ENCODE assay signal across 11 cellular contexts in genomic region chr11:61488651-61489291, GRCh38. TPM values are rescaled to one million over a fixed set of nuclear protein-coding genes. Genes with fewer than 3 reads are reported as not detected.
A peak's percentile ranks its signal among the peaks of the same experiment; 100 is the strongest.
DNase-seq lines count a peak whose midpoint lies in the region; ATAC-seq lines count a peak whose summit lies in the region.
"Had no signal": no experiment of that assay in that cellular context is flagged by ENCODE, and none has a peak within 500 bp of the region (broad histone marks: within the 10 kb centered on the region; RNA-seq: fewer than 3 reads in every experiment).

No MANE protein-coding gene starts in this region.

- no peaks in the 10 kb centered on the region for H3K36me3 ChIP-seq in trophoblast cell (ENCODE audit: control insufficient read depth in 1 of 2, insufficient read depth in 2 of 2, low read length in 2 of 2)

- H2AFZ ChIP-seq in trophoblast cell (ENCODE audit: insufficient read depth, low read length, poor library complexity), result peak overlapping the region; percentile 37

- H3K79me2 ChIP-seq in trophoblast cell (ENCODE audit: control insufficient read depth, insufficient read depth, low read length, poor library complexity), result no peaks in the 10 kb centered on the region

- H2BK5ac ChIP-seq in trophoblast cell (ENCODE audit: low read depth, low read length, poor library complexity), result peak overlapping the region; percentile 2

- peaks cover 16 to 19% of the 10 kb centered on the region in 2 experiments for H3K4me1 ChIP-seq in trophoblast cell (ENCODE audit: control insufficient read depth in 1 of 2, insufficient read depth in 2 of 2, low read length in 2 of 2)

- H4K12ac ChIP-seq in trophoblast cell (ENCODE audit: low read depth, low read length), result no peak overlapping the region

- peak overlapping the region; percentile 27 for H3K18ac ChIP-seq in trophoblast cell (ENCODE audit: low read length)

- peaks cover 2% of the 10 kb centered on the region for H3K9me3 ChIP-seq in trophoblast cell (ENCODE audit: insufficient read depth, low read depth, low read length)

- peak overlapping the region; percentile 17 for H4K8ac ChIP-seq in trophoblast cell (ENCODE audit: low read depth, low read length)

- H2AK5ac ChIP-seq in trophoblast cell (ENCODE audit: low read length), result no peak overlapping the region

- H3K4me3 Mint-ChIP-seq in activated T-helper 1 cell treated with anti-CD3 and anti-CD28 coated beads, Interleukin-12 subunit alpha, Interleukin-12 subunit beta, Interleukin-2, Interleukin-4 antibody, amounts not matched to agents 30 ng/mL and 10 ng/mL and 1 ng/mL, durations not matched to agents 14 hours and 24 hours and 36 hours, result no peak overlapping the region

- no peaks in the 10 kb centered on the region for H3K9me3 Mint-ChIP-seq in activated T-helper 1 cell treated with anti-CD3 and anti-CD28 coated beads, Interleukin-12 subunit alpha, Interleukin-12 subunit beta, Interleukin-2, Interleukin-4 antibody, amounts not matched to agents 30 ng/mL and 10 ng/mL and 1 ng/mL, durations not matched to agents 14 hours and 24 hours and 36 hours

- no peaks in the 10 kb centered on the region for H3K36me3 Mint-ChIP-seq in activated T-helper 1 cell treated with anti-CD3 and anti-CD28 coated beads, Interleukin-12 subunit alpha, Interleukin-12 subunit beta, Interleukin-2, Interleukin-4 antibody, amounts not matched to agents 30 ng/mL and 10 ng/mL and 1 ng/mL, durations not matched to agents 14 hours and 24 hours and 36 hours (ENCODE audit: low read depth)

- peak overlapping the region; percentile 2 for H2BK12ac ChIP-seq in trophoblast cell (ENCODE audit: low read length)

- H3K4me1 Mint-ChIP-seq in activated T-helper 1 cell treated with anti-CD3 and anti-CD28 coated beads, Interleukin-12 subunit alpha, Interleukin-12 subunit beta, Interleukin-2, Interleukin-4 antibody, amounts not matched to agents 30 ng/mL and 10 ng/mL and 1 ng/mL, durations not matched to agents 14 hours and 24 hours and 36 hours (ENCODE audit: low read depth), result no peaks in the 10 kb centered on the region

- H3K9ac ChIP-seq in trophoblast cell (ENCODE audit: low read length), result no peak overlapping the region

- H3K23ac ChIP-seq in trophoblast cell (ENCODE audit: low read length), result no peak overlapping the region

- no peak overlapping the region for H3K4ac ChIP-seq in trophoblast cell (ENCODE audit: low read depth, low read length)

- no peaks in the 10 kb centered on the region for H3K27me3 ChIP-seq in trophoblast cell (ENCODE audit: insufficient read depth, low read length)

- H3K27ac Mint-ChIP-seq in activated T-helper 1 cell treated with anti-CD3 and anti-CD28 coated beads, Interleukin-12 subunit alpha, Interleukin-12 subunit beta, Interleukin-2, Interleukin-4 antibody, amounts not matched to agents 30 ng/mL and 10 ng/mL and 1 ng/mL, durations not matched to agents 14 hours and 24 hours and 36 hours, result no peak overlapping the region

- H3K4me2 ChIP-seq in trophoblast cell (ENCODE audit: low read length), result peak overlapping the region; percentile 23

- H3K79me1 ChIP-seq in trophoblast cell (ENCODE audit: low read length), result peaks cover 12% of the 10 kb centered on the region

- H2BK120ac ChIP-seq in trophoblast cell (ENCODE audit: insufficient read depth, low read length, poor library complexity), result no peak overlapping the region

- DNase-seq in DMS53 treated with DMSO at 0.1 percent for 48 hours (lab: John Stamatoyannopoulos, UW; ENCODE audit: unreplicated experiment) (peak; percentile 98), SHP77 (lab: John Stamatoyannopoulos, UW) (peak; percentile 71 to 84), Right ventricle myocardium superior (peak; percentile 81), trophoblast cell (peak; percentile 93 to 96), cerebellar cortex (ENCODE audit: low spot score) (no peak), mesenteric fat pad (ENCODE audit: low spot score) (no peak), dedifferentiated amniotic fluid mesenchymal stem cell (ENCODE audit: extremely low spot score) (no peak)
- no peak for DNase-seq in activated T-helper 1 cell treated with anti-CD3 and anti-CD28 coated beads, Interleukin-12 subunit alpha, Interleukin-12 subunit beta, Interleukin-2, Interleukin-4 antibody, amounts not matched to agents 30 ng/mL and 10 ng/mL and 1 ng/mL, durations not matched to agents 14 hours and 24 hours and 36 hours (ENCODE audit: low spot score)
- DNase-seq: activated T-cell treated with anti-CD3 and anti-CD28 coated beads for 4 hours, DND-41 had no signal

- intact Hi-C loops in Right ventricle myocardium superior (cut with DNase I), result no loop called here
- intact Hi-C loops in activated T-helper 1 cell treated with anti-CD3 and anti-CD28 coated beads, Interleukin-12 subunit alpha, Interleukin-12 subunit beta, Interleukin-2, Interleukin-4 antibody, amounts not matched to agents 30 ng/mL and 10 ng/mL and 1 ng/mL, durations not matched to agents 14 hours and 24 hours and 36 hours (cut with micrococcal nuclease), result no loop called here

- H4K91ac ChIP-seq in trophoblast cell (ENCODE audit: low read depth, low read length), result no peak overlapping the region

- H3K27ac ChIP-seq in trophoblast cell (ENCODE audit: low read depth, low read length), result peak overlapping the region; percentile 11

- H3K27me3 Mint-ChIP-seq in activated T-helper 1 cell treated with anti-CD3 and anti-CD28 coated beads, Interleukin-12 subunit alpha, Interleukin-12 subunit beta, Interleukin-2, Interleukin-4 antibody, amounts not matched to agents 30 ng/mL and 10 ng/mL and 1 ng/mL, durations not matched to agents 14 hours and 24 hours and 36 hours (ENCODE audit: insufficient read depth), result no peaks in the 10 kb centered on the region

- ATAC-seq in Right ventricle myocardium superior (ENCODE audit: poor library complexity), result peak; percentile 77

- no peak overlapping the region for H3K4me3 ChIP-seq in trophoblast cell (ENCODE audit: low read depth, low read length)

- no CpG with 5 or more reads among the region's 19 CpGs for WGBS in trophoblast cell (ENCODE audit: extremely low coverage, insufficient coverage, insufficient read length)

- peak overlapping the region; percentile 2 for H3K14ac ChIP-seq in trophoblast cell (ENCODE audit: low read length)

RNA-seq across cellular contexts. Expression of gene LRRC10B, which starts 19.8 kb away (rescaled TPM):
- total RNA-seq in Right ventricle myocardium superior (0.46 TPM), mesenteric fat pad (1.2 TPM)
- 0.46 and 0.48 TPM in 2 replicates for polyA plus RNA-seq in trophoblast cell (2013)
- total RNA-seq in activated T-helper 1 cell treated with anti-CD3 and anti-CD28 coated beads, Interleukin-12 subunit alpha, Interleukin-12 subunit beta, Interleukin-2, Interleukin-4 antibody, amounts not matched to agents 30 ng/mL and 10 ng/mL and 1 ng/mL, durations not matched to agents 14 hours and 24 hours and 36 hours, result not detected in 2 replicates
- total RNA-seq: NCI-H460 had no signal

RNA-seq across cellular contexts. Expression of gene SDHAF2, which starts 58.8 kb away (rescaled TPM):
- total RNA-seq in Right ventricle myocardium superior (33.7 TPM), mesenteric fat pad (40.2 TPM)
- polyA plus RNA-seq in trophoblast cell (2013), result 24.1 and 24.8 TPM in 2 replicates
- total RNA-seq in activated T-helper 1 cell treated with anti-CD3 and anti-CD28 coated beads, Interleukin-12 subunit alpha, Interleukin-12 subunit beta, Interleukin-2, Interleukin-4 antibody, amounts not matched to agents 30 ng/mL and 10 ng/mL and 1 ng/mL, durations not matched to agents 14 hours and 24 hours and 36 hours, result 49.5 and 58.1 TPM in 2 replicates

RNA-seq across cellular contexts. Expression of gene CPSF7, which starts 59.0 kb away (rescaled TPM):
- total RNA-seq in Right ventricle myocardium superior (32.5 TPM), mesenteric fat pad (73.0 TPM)
- 92.9 and 93.6 TPM in 2 replicates for polyA plus RNA-seq in trophoblast cell (2013)
- total RNA-seq in activated T-helper 1 cell treated with anti-CD3 and anti-CD28 coated beads, Interleukin-12 subunit alpha, Interleukin-12 subunit beta, Interleukin-2, Interleukin-4 antibody, amounts not matched to agents 30 ng/mL and 10 ng/mL and 1 ng/mL, durations not matched to agents 14 hours and 24 hours and 36 hours, result 141 and 148 TPM in 2 replicates

Comparison
In these comparisons a context has a peak if more than half of its experiments do, and no peak if none do; other contexts are left out.
1. DNase-seq: peak in DMS53 treated with DMSO at 0.1 percent for 48 hours (single experiment), SHP77 (2 of 2), Right ventricle myocardium superior (single experiment) and trophoblast cell (2 of 2); none in cerebellar cortex (single experiment), activated T-helper 1 cell treated with anti-CD3 and anti-CD28 coated beads, Interleukin-12 subunit alpha, Interleukin-12 subunit beta, Interleukin-2, Interleukin-4 antibody, amounts not matched to agents 30 ng/mL and 10 ng/mL and 1 ng/mL, durations not matched to agents 14 hours and 24 hours and 36 hours (single experiment), mesenteric fat pad (single experiment) and dedifferentiated amniotic fluid mesenchymal stem cell (single experiment).